Comparison of ENCODE assay signal across 8 cellular contexts in the genomic region with DNA sequence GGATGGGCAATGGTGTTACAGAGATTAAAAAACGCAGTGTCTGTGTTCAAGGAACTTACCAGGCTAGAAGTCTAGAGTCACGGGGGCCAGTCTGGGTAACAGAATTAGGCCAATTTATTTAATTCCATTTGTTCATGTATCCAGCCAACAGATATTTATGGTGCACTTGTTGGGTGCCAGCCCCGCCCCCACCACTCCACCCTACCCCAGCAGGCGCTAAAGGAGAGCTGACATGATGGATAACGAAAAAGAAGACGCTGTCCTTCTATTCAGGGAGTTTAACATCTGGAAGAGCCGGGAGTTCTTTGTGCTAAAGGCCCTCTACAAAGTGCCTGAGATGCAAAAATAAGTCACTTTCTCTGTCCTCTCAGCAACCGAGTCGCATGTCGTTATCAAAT. TPM values are rescaled to one million over a fixed set of nuclear protein-coding genes. Genes with fewer than 3 reads are reported as not detected.
DNase-seq lines count a peak whose midpoint lies in the region; ATAC-seq and TF ChIP-seq lines count a peak whose summit lies in the region.

No MANE protein-coding gene starts in this region.

- H2AK5ac ChIP-seq in neuronal stem cell (ENCODE audit: low read depth, low read length), result no peak overlapping the region

- no peaks in the 10 kb centered on the region for H3K79me1 ChIP-seq in neuronal stem cell (ENCODE audit: low read depth, low read length)

- H2AFZ ChIP-seq in neuronal stem cell (ENCODE audit: low read length), result peak overlapping the region; percentile 99

- H3K9me3 Mint-ChIP-seq in CD14-positive monocyte, result peaks cover 0 to 11% (median 0%) of the 10 kb centered on the region in 7 donors
- H3K9me3 Mint-ChIP-seq in endodermal cell, result no peaks in the 10 kb centered on the region

- H2BK120ac ChIP-seq in neuronal stem cell (ENCODE audit: low read depth, low read length), result no peak overlapping the region

- peaks cover 39% of the 10 kb centered on the region for H3K4me1 Mint-ChIP-seq in CD14-positive monocyte
- peaks cover 9% of the 10 kb centered on the region for H3K4me1 Mint-ChIP-seq in endodermal cell

- peak overlapping the region in 3 of 7 donors; percentile 58 to 77 (median 68) for H3K27ac Mint-ChIP-seq in CD14-positive monocyte
- H3K27ac Mint-ChIP-seq in endodermal cell, result no peak overlapping the region

- TF ChIP-seq POLR2A in Peyer's patch (IDR thresholded peaks at IDR 0.05), result no peak

- H3K9me3 ChIP-seq in Peyer's patch (no peaks in the 10 kb centered on the region), endodermal cell (ENCODE audit: control insufficient read depth, low read length) (no peaks in the 10 kb centered on the region), neuronal stem cell (replicated peaks in 1 of 2; ENCODE audit: control insufficient read depth in 2 of 2, insufficient read depth in 1 of 2, low read depth in 1 of 2, low read length in 2 of 2) (no peaks in the 10 kb centered on the region)

- H3K23ac ChIP-seq in neuronal stem cell (ENCODE audit: low read depth, low read length, poor library complexity), result no peak overlapping the region

- peak overlapping the region; percentile 87 to 98 (median 90) for H3K27ac ChIP-seq in Peyer's patch
- no peak overlapping the region for H3K27ac ChIP-seq in endodermal cell (ENCODE audit: low read depth, low read length)
- H3K27ac ChIP-seq in neuronal stem cell (replicated peaks; ENCODE audit: low read length), result no peak overlapping the region

- H4K91ac ChIP-seq in neuronal stem cell (ENCODE audit: low read depth, low read length, poor library complexity), result no peak overlapping the region

- H3K18ac ChIP-seq in neuronal stem cell (ENCODE audit: low read length), result no peak overlapping the region

- TF ChIP-seq CTCF in CD14-positive monocyte (IDR thresholded peaks at IDR 0.05), result no peak
- TF ChIP-seq CTCF in Peyer's patch (IDR thresholded peaks at IDR 0.05), result no peak
- TF ChIP-seq CTCF in endodermal cell (conservative IDR thresholded peaks at IDR 0.05), result no peak

- no peak overlapping the region for H4K8ac ChIP-seq in neuronal stem cell (ENCODE audit: low read depth, low read length)

- H3K27me3 ChIP-seq in Peyer's patch (no peaks in the 10 kb centered on the region), endodermal cell (ENCODE audit: control insufficient read depth, insufficient read depth, low read length, poor library complexity, severe bottlenecking) (peaks cover 89% of the 10 kb centered on the region), neuronal stem cell (ENCODE audit: control insufficient read depth in 3 of 3, insufficient read depth in 3 of 3, low read depth in 1 of 3, low read length in 3 of 3) (peaks cover 12 to 59% (median 59%) of the 10 kb centered on the region in 3 experiments)

- H3K36me3 Mint-ChIP-seq in CD14-positive monocyte, result peaks cover 11 to 19% of the 10 kb centered on the region in 2 donors
- no peaks in the 10 kb centered on the region for H3K36me3 Mint-ChIP-seq in endodermal cell (ENCODE audit: low read depth)

- H3K4me3 ChIP-seq in Peyer's patch (peak overlapping the region; percentile 90 to 100 (median 97)), endodermal cell (ENCODE audit: low read length) (peak overlapping the region; percentile 81), neuronal stem cell (ENCODE audit: low read length in 2 of 2) (peak overlapping the region; percentile 52 to 88)

- H2BK12ac ChIP-seq in neuronal stem cell (ENCODE audit: low read length), result no peak overlapping the region

- 15% methylated on average over 9 to 10 of the region's 10 CpGs for WGBS in endodermal cell (ENCODE audit: insufficient coverage in 1 of 2, insufficient read length in 1 of 2), 2 experiments
- no CpG with 5 or more reads among the region's 10 CpGs for WGBS in neuronal stem cell (ENCODE audit: extremely low coverage in 2 of 2, insufficient read length in 2 of 2, insufficient replicate concordance in 1 of 2), 2 donors

- DNase-seq in CD14-positive monocyte (ENCODE audit: low spot score) (no peak), Peyer's patch (peak in 1 of 3 donors; percentile 23), endodermal cell (no peak), neuronal stem cell (ENCODE audit: low spot score) (no peak), UCSD-AML1 (lab: John Stamatoyannopoulos, UW; ENCODE audit: unreplicated experiment) (no peak), GM19238 (ENCODE audit: insufficient read length, low spot score) (no peak)
- DNase-seq in effector CD4-positive, alpha-beta T cell, result no peak

- peaks cover 0 to 24% (median 4%) of the 10 kb centered on the region in 4 donors for H3K4me1 ChIP-seq in Peyer's patch
- peaks cover 5% of the 10 kb centered on the region for H3K4me1 ChIP-seq in endodermal cell (ENCODE audit: control insufficient read depth, insufficient read depth, low read length)
- H3K4me1 ChIP-seq in neuronal stem cell (ENCODE audit: control insufficient read depth in 2 of 2, insufficient read depth in 1 of 2, low read depth in 1 of 2, low read length in 2 of 2), result peaks cover 3 to 8% of the 10 kb centered on the region in 2 donors

- intact Hi-C loops in CD14-positive monocyte (cut with micrococcal nuclease), result loop anchor here (10.0 kb wide), 1 partner anchor 188 kb away; the partner anchor contains the start of gene BTBD10 (in 2 of the 2)

- no peak for ATAC-seq in HG03139 (IDR thresholded peaks at IDR 0.05; ENCODE audit: unreplicated experiment)

- H3K27me3 Mint-ChIP-seq in CD14-positive monocyte (ENCODE audit: low read depth in 3 of 3) (peaks cover 57 to 66% (median 60%) of the 10 kb centered on the region in 3 donors), endodermal cell (ENCODE audit: insufficient read depth) (peaks cover 87% of the 10 kb centered on the region)

- H2BK15ac ChIP-seq in neuronal stem cell (ENCODE audit: low read length), result no peak overlapping the region

- H2BK5ac ChIP-seq in neuronal stem cell (ENCODE audit: low read length), result no peak overlapping the region

- H3K9ac ChIP-seq in endodermal cell (ENCODE audit: extremely low read depth, low read length, poor library complexity, severe bottlenecking) (no peak overlapping the region), neuronal stem cell (ENCODE audit: low read depth, low read length, poor library complexity) (no peak overlapping the region)

- H3K36me3 ChIP-seq in Peyer's patch (no peaks in the 10 kb centered on the region), endodermal cell (ENCODE audit: control insufficient read depth, insufficient read depth, low read length) (no peaks in the 10 kb centered on the region), neuronal stem cell (replicated peaks in 1 of 2; ENCODE audit: control insufficient read depth in 2 of 2, insufficient read depth in 2 of 2, low read length in 2 of 2) (no peaks in the 10 kb centered on the region)

- H3K4me3 Mint-ChIP-seq in CD14-positive monocyte (peak overlapping the region; percentile 98 to 99), endodermal cell (peak overlapping the region; percentile 82)

- H3K4me2 ChIP-seq in neuronal stem cell (ENCODE audit: insufficient read depth, low read length, poor library complexity, severe bottlenecking), result peak overlapping the region; percentile 79

- no peak overlapping the region for H3K4ac ChIP-seq in neuronal stem cell (ENCODE audit: low read length)

- no peak overlapping the region for H3K14ac ChIP-seq in neuronal stem cell (ENCODE audit: low read length)

RNA-seq across cellular contexts. Expression of gene BMAL1, which starts 1.1 kb away (rescaled TPM):
- polyA plus RNA-seq in CD14-positive monocyte, result 10 to 100 TPM; 10.2 to 11.5 TPM
- total RNA-seq in Peyer's patch (10 to 100 TPM; 19.4 to 87.5 (median 39.7) TPM), endodermal cell (1 to 10 TPM; 3.7 to 7.2 TPM)
- polyA plus RNA-seq in endodermal cell (2013, experiment 1 of 2), result 4.3 TPM
- 5.7 TPM for polyA plus RNA-seq in endodermal cell (2013, experiment 2 of 2)
- polyA plus RNA-seq in neuronal stem cell (2013, experiment 1 of 2), result 2.2 TPM
- 2.7 TPM for polyA plus RNA-seq in neuronal stem cell (2013, experiment 2 of 2)

Comparison
In these comparisons a context has a peak if more than half of its experiments do, and no peak if none do; other contexts are left out.
1. H3K27ac ChIP-seq: peak in Peyer's patch (4 of 4); none in endodermal cell (single experiment) and neuronal stem cell (single experiment).
2. Peak in every context shown above with its lines, with median percentiles within 50 percentile points of each other: H3K4me3 ChIP-seq.